18 cellular contexts compared by ENCODE assay signal in genomic region chr4:94349193-94349592, GRCh38. TPM values are rescaled to one million over a fixed set of nuclear protein-coding genes. Genes with fewer than 3 reads are reported as not detected.
DNase-seq lines count a peak whose midpoint lies in the region; ATAC-seq and TF ChIP-seq lines count a peak whose summit lies in the region.
"Had no signal": no experiment of that assay in that cellular context is flagged by ENCODE, and none has a peak within 500 bp of the region (broad histone marks: within the 10 kb centered on the region; RNA-seq: fewer than 3 reads in every experiment).

No MANE protein-coding gene starts in this region.

- H3K4me2 ChIP-seq in PC-9 (no peak overlapping the region), mammary epithelial cell (ENCODE audit: insufficient read depth, low read depth, low read length) (no peak overlapping the region)

- peak overlapping the region; percentile 3 to 67 for H3K4me3 Mint-ChIP-seq in activated T-cell treated with anti-CD3 and anti-CD28 coated beads, Interleukin-2, amount 50 U/mL, for 72 hours
- no peak overlapping the region for H3K4me3 Mint-ChIP-seq in activated T-helper 1 cell treated with anti-CD3 and anti-CD28 coated beads, Interleukin-12 subunit alpha, Interleukin-12 subunit beta, Interleukin-2, Interleukin-4 antibody, amounts not matched to agents 30 ng/mL and 10 ng/mL and 1 ng/mL, durations not matched to agents 14 hours and 24 hours and 36 hours
- H3K4me3 Mint-ChIP-seq: CD8-positive, alpha-beta T cell; immature natural killer cell; nephron had no signal

- H3K4me3 ChIP-seq in PC-9 (no peak overlapping the region), mammary epithelial cell (replicated peaks in 1 of 3; ENCODE audit: insufficient read depth in 1 of 3, low read depth in 2 of 3, low read length in 3 of 3) (no peak overlapping the region)
- H3K4me3 ChIP-seq: adrenal gland, vagina had no signal

- no peaks in the 10 kb centered on the region for H3F3A ChIP-seq in PC-9 (ENCODE audit: insufficient read depth, low read depth)

- TF ChIP-seq CTCF in PC-9 (conservative IDR thresholded peaks at IDR 0.05) (no peak), mammary epithelial cell (conservative IDR thresholded peaks at IDR 0.05 in 1 of 2, IDR thresholded peaks at IDR 0.05 in 1 of 2; ENCODE audit: extremely low read depth in 1 of 2, insufficient read depth in 1 of 2, low read depth in 1 of 2, low read length in 2 of 2) (no peak)

- no peak overlapping the region for H3K9ac ChIP-seq in mammary epithelial cell (ENCODE audit: insufficient read depth, low read length)

- dilution Hi-C loops in mammary epithelial cell (cut with HindIII; ENCODE audit: low sequenced_read_pairs), result no loop called here

- no peaks in the 10 kb centered on the region for H3K36me3 Mint-ChIP-seq in activated T-cell treated with anti-CD3 and anti-CD28 coated beads, Interleukin-2, amount 50 U/mL, for 72 hours (ENCODE audit: insufficient read depth in 2 of 2)
- H3K36me3 Mint-ChIP-seq in activated T-helper 1 cell treated with anti-CD3 and anti-CD28 coated beads, Interleukin-12 subunit alpha, Interleukin-12 subunit beta, Interleukin-2, Interleukin-4 antibody, amounts not matched to agents 30 ng/mL and 10 ng/mL and 1 ng/mL, durations not matched to agents 14 hours and 24 hours and 36 hours (ENCODE audit: low read depth), result no peaks in the 10 kb centered on the region
- H3K36me3 Mint-ChIP-seq: CD8-positive, alpha-beta T cell; immature natural killer cell had no signal

- H3K9me3 ChIP-seq in PC-9 (ENCODE audit: insufficient read depth, low read depth) (no peaks in the 10 kb centered on the region), mammary epithelial cell (replicated peaks; ENCODE audit: insufficient read depth, low read length) (no peaks in the 10 kb centered on the region)
- H3K9me3 ChIP-seq: adrenal gland, vagina had no signal

- no peaks in the 10 kb centered on the region for H3K36me3 ChIP-seq in PC-9 (ENCODE audit: low read depth)
- no peaks in the 10 kb centered on the region for H3K36me3 ChIP-seq in mammary epithelial cell (ENCODE audit: insufficient read depth, low read length)
- H3K36me3 ChIP-seq: adrenal gland, vagina had no signal

- DNase-seq in activated T-cell treated with anti-CD3 and anti-CD28 coated beads, Interleukin-2, amount 50 U/mL, for 72 hours, result no peak
- no peak for DNase-seq in activated T-cell treated with anti-CD3 and anti-CD28 coated beads, Interleukin-2, amount 50 U/mL, for 48 hours
- DNase-seq in activated T-helper 1 cell treated with anti-CD3 and anti-CD28 coated beads, Interleukin-12 subunit alpha, Interleukin-12 subunit beta, Interleukin-2, Interleukin-4 antibody, amounts not matched to agents 30 ng/mL and 10 ng/mL and 1 ng/mL, durations not matched to agents 14 hours and 24 hours and 36 hours (ENCODE audit: low spot score), result no peak
- peak; percentile 35 for DNase-seq in fibroblast of peridontal ligament (ENCODE audit: extremely low read depth)
- no peak for DNase-seq in PC-9
- DNase-seq in stimulated activated CD8-positive, alpha-beta memory T cell treated with anti-CD3 and anti-CD28 coated beads, Interleukin-4, amount 100 ng/mL, for 48 hours, result no peak
- no peak for DNase-seq in mammary epithelial cell
- DNase-seq in ecto neural progenitor cell (ENCODE audit: low spot score), result no peak
- DNase-seq: adrenal gland; CD8-positive, alpha-beta T cell; immature natural killer cell; NCI-H1048; NCI-H2107; NCI-H526 had no signal

- no peaks in the 10 kb centered on the region for H3K79me2 ChIP-seq in PC-9 (ENCODE audit: low read depth)
- no peaks in the 10 kb centered on the region for H3K79me2 ChIP-seq in mammary epithelial cell (ENCODE audit: insufficient read depth, low read length)

- intact Hi-C loops in activated T-helper 1 cell treated with anti-CD3 and anti-CD28 coated beads, Interleukin-12 subunit alpha, Interleukin-12 subunit beta, Interleukin-2, Interleukin-4 antibody, amounts not matched to agents 30 ng/mL and 10 ng/mL and 1 ng/mL, durations not matched to agents 14 hours and 24 hours and 36 hours (cut with micrococcal nuclease), result loop anchor here (1.0 to 5.0 kb wide), 2 partner anchors 10 to 43 kb away; no protein-coding TSS in a partner anchor
- intact Hi-C loops in PC-9 (cut with micrococcal nuclease; ENCODE audit: unreplicated experiment) (no loop called here), mammary epithelial cell (cut with micrococcal nuclease) (no loop called here)

- in situ Hi-C loops in mammary epithelial cell (cut with MboI; ENCODE audit: low sequenced_read_pairs in 2 of 2), result no loop called here

- 90% methylated on average over 1 of the region's 1 CpG for WGBS in mammary epithelial cell (ENCODE audit: low coverage, missing lambda C conversion rate)

- H4K20me1 ChIP-seq in PC-9 (ENCODE audit: insufficient read depth), result no peaks in the 10 kb centered on the region
- H4K20me1 ChIP-seq in mammary epithelial cell (ENCODE audit: insufficient read depth, low read length), result no peaks in the 10 kb centered on the region

- no peaks in the 10 kb centered on the region for H3K9me2 ChIP-seq in PC-9 (ENCODE audit: insufficient read depth)

- BruUV-seq in PC-9 (replicated peaks; lab: Mats Ljungman, UMichigan) (no TSS peak), mammary epithelial cell (replicated peaks; lab: Mats Ljungman, UMichigan) (no TSS peak)

- H3K27me3 Mint-ChIP-seq in activated T-cell treated with anti-CD3 and anti-CD28 coated beads, Interleukin-2, amount 50 U/mL, for 72 hours (ENCODE audit: low read depth), result peaks cover 38% of the 10 kb centered on the region
- peaks cover 10% of the 10 kb centered on the region for H3K27me3 Mint-ChIP-seq in activated T-helper 1 cell treated with anti-CD3 and anti-CD28 coated beads, Interleukin-12 subunit alpha, Interleukin-12 subunit beta, Interleukin-2, Interleukin-4 antibody, amounts not matched to agents 30 ng/mL and 10 ng/mL and 1 ng/mL, durations not matched to agents 14 hours and 24 hours and 36 hours (ENCODE audit: insufficient read depth)

- H2AFZ ChIP-seq in PC-9, result no peak overlapping the region
- no peak overlapping the region for H2AFZ ChIP-seq in mammary epithelial cell (ENCODE audit: low read depth, low read length)

- H3K9me3 Mint-ChIP-seq in activated T-cell treated with anti-CD3 and anti-CD28 coated beads, Interleukin-2, amount 50 U/mL, for 72 hours, result no peaks in the 10 kb centered on the region
- H3K9me3 Mint-ChIP-seq in activated T-helper 1 cell treated with anti-CD3 and anti-CD28 coated beads, Interleukin-12 subunit alpha, Interleukin-12 subunit beta, Interleukin-2, Interleukin-4 antibody, amounts not matched to agents 30 ng/mL and 10 ng/mL and 1 ng/mL, durations not matched to agents 14 hours and 24 hours and 36 hours, result no peaks in the 10 kb centered on the region
- H3K9me3 Mint-ChIP-seq: CD8-positive, alpha-beta T cell; immature natural killer cell; nephron had no signal

- H3K4me1 ChIP-seq in PC-9 (replicated peaks; ENCODE audit: insufficient read depth), result no peaks in the 10 kb centered on the region
- no peaks in the 10 kb centered on the region for H3K4me1 ChIP-seq in mammary epithelial cell (ENCODE audit: insufficient read depth, low read length)
- H3K4me1 ChIP-seq: adrenal gland, vagina had no signal

- no peak overlapping the region for H3K27ac ChIP-seq in PC-9
- H3K27ac ChIP-seq in mammary epithelial cell (ENCODE audit: insufficient read depth, low read depth, low read length), result no peak overlapping the region
- H3K27ac ChIP-seq: adrenal gland, vagina had no signal

- peak; percentile 93 for ATAC-seq in activated T-cell treated with anti-CD3 and anti-CD28 coated beads, Interleukin-2, amount 50 U/mL, for 72 hours (replicated peaks in 1 of 2)
- ATAC-seq: CD8-positive, alpha-beta T cell had no signal

- peak overlapping the region; percentile 59 for H3K27ac Mint-ChIP-seq in activated T-cell treated with anti-CD3 and anti-CD28 coated beads, Interleukin-2, amount 50 U/mL, for 72 hours
- peak overlapping the region; percentile 73 for H3K27ac Mint-ChIP-seq in activated T-helper 1 cell treated with anti-CD3 and anti-CD28 coated beads, Interleukin-12 subunit alpha, Interleukin-12 subunit beta, Interleukin-2, Interleukin-4 antibody, amounts not matched to agents 30 ng/mL and 10 ng/mL and 1 ng/mL, durations not matched to agents 14 hours and 24 hours and 36 hours
- H3K27ac Mint-ChIP-seq: CD8-positive, alpha-beta T cell; immature natural killer cell; nephron had no signal

- POLR2A ChIA-PET in PC-9 (lab: Charles Lee; ENCODE audit: unreplicated experiment), result no interaction called here

- CTCF ChIA-PET in PC-9 (lab: Charles Lee), result no interaction called here
- CTCF ChIA-PET in mammary epithelial cell (lab: Charles Lee; ENCODE audit: low non-redundant PET), result no interaction called here

- no peaks in the 10 kb centered on the region for H3K27me3 ChIP-seq in PC-9 (ENCODE audit: insufficient read depth, low read depth)
- peaks cover 3% of the 10 kb centered on the region for H3K27me3 ChIP-seq in mammary epithelial cell (ENCODE audit: insufficient read depth, low read length)
- H3K27me3 ChIP-seq: adrenal gland, vagina had no signal

- H3K4me1 Mint-ChIP-seq in activated T-cell treated with anti-CD3 and anti-CD28 coated beads, Interleukin-2, amount 50 U/mL, for 72 hours (ENCODE audit: low read depth), result peaks cover 53% of the 10 kb centered on the region
- H3K4me1 Mint-ChIP-seq in activated T-helper 1 cell treated with anti-CD3 and anti-CD28 coated beads, Interleukin-12 subunit alpha, Interleukin-12 subunit beta, Interleukin-2, Interleukin-4 antibody, amounts not matched to agents 30 ng/mL and 10 ng/mL and 1 ng/mL, durations not matched to agents 14 hours and 24 hours and 36 hours (ENCODE audit: low read depth), result peaks cover 34% of the 10 kb centered on the region
- H3K4me1 Mint-ChIP-seq: immature natural killer cell, nephron had no signal

RNA-seq across cellular contexts. Expression of gene HPGDS, which starts 6.6 kb away (rescaled TPM):
- not detected for total RNA-seq in activated T-cell treated with anti-CD3 and anti-CD28 coated beads, Interleukin-2, amount 50 U/mL, for 72 hours
- not detected in 2 replicates for total RNA-seq in activated T-helper 1 cell treated with anti-CD3 and anti-CD28 coated beads, Interleukin-12 subunit alpha, Interleukin-12 subunit beta, Interleukin-2, Interleukin-4 antibody, amounts not matched to agents 30 ng/mL and 10 ng/mL and 1 ng/mL, durations not matched to agents 14 hours and 24 hours and 36 hours
- not detected in 2 replicates for total RNA-seq in PC-9 (2021)
- not detected for total RNA-seq in mammary epithelial cell
- not detected for polyA plus RNA-seq in mammary epithelial cell
- not detected for polyA minus RNA-seq in mammary epithelial cell
- total RNA-seq: CD8-positive, alpha-beta T cell; lung microvascular endothelial cell; pulmonary artery endothelial cell had no signal
